ENCODE assay signal across 3 cellular contexts in genomic region chr1:980137-980571, GRCh38.
TF ChIP-seq lines count a peak whose summit lies in the region.

No MANE protein-coding gene starts in this region.

TF ChIP-seq in SK-N-SH treated with all-trans-retinoic acid at 6 μM for 48 hours, 23 proteins besides CTCF, POLR2A, EP300 and RAD21 (continues in another document):
- TF ChIP-seq OSR1 (CRISPR knock-in tag; IDR thresholded peaks at IDR 0.05) (no peak), ISL1 (CRISPR knock-in tag; IDR thresholded peaks at IDR 0.05) (no peak), BACH2 (CRISPR knock-in tag; IDR thresholded peaks at IDR 0.05; ENCODE audit: borderline replicate concordance) (no peak), PPARA (CRISPR knock-in tag; IDR thresholded peaks at IDR 0.05; ENCODE audit: borderline replicate concordance) (no peak), TOX (CRISPR knock-in tag; IDR thresholded peaks at IDR 0.05; ENCODE audit: borderline replicate concordance) (no peak), ZC3H10 (CRISPR knock-in tag; IDR thresholded peaks at IDR 0.05) (no peak), ZNF8 (CRISPR knock-in tag; IDR thresholded peaks at IDR 0.05) (no peak), RARB (CRISPR knock-in tag; IDR thresholded peaks at IDR 0.05) (no peak), TSHZ2 (CRISPR knock-in tag; IDR thresholded peaks at IDR 0.05) (no peak)
- TF ChIP-seq, protein P1, sequence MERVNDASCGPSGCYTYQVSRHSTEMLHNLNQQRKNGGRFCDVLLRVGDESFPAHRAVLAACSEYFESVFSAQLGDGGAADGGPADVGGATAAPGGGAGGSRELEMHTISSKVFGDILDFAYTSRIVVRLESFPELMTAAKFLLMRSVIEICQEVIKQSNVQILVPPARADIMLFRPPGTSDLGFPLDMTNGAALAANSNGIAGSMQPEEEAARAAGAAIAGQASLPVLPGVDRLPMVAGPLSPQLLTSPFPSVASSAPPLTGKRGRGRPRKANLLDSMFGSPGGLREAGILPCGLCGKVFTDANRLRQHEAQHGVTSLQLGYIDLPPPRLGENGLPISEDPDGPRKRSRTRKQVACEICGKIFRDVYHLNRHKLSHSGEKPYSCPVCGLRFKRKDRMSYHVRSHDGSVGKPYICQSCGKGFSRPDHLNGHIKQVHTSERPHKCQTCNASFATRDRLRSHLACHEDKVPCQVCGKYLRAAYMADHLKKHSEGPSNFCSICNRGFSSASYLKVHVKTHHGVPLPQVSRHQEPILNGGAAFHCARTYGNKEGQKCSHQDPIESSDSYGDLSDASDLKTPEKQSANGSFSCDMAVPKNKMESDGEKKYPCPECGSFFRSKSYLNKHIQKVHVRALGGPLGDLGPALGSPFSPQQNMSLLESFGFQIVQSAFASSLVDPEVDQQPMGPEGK (CRISPR knock-in tag; IDR thresholded peaks at IDR 0.05; ENCODE audit: borderline replicate concordance): no peak
- TF ChIP-seq, protein P2, sequence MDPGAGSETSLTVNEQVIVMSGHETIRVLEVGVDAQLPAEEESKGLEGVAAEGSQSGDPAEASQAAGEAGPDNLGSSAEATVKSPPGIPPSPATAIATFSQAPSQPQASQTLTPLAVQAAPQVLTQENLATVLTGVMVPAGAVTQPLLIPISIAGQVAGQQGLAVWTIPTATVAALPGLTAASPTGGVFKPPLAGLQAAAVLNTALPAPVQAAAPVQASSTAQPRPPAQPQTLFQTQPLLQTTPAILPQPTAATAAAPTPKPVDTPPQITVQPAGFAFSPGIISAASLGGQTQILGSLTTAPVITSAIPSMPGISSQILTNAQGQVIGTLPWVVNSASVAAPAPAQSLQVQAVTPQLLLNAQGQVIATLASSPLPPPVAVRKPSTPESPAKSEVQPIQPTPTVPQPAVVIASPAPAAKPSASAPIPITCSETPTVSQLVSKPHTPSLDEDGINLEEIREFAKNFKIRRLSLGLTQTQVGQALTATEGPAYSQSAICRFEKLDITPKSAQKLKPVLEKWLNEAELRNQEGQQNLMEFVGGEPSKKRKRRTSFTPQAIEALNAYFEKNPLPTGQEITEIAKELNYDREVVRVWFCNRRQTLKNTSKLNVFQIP (CRISPR knock-in tag; IDR thresholded peaks at IDR 0.05; ENCODE audit: borderline replicate concordance, low read depth): no peak

TF ChIP-seq in SK-N-SH, 30 proteins besides CTCF, POLR2A, EP300 and RAD21:
- TF ChIP-seq FOXM1 (IDR thresholded peaks at IDR 0.05; ENCODE audit: low read depth) (no peak), REST (IDR thresholded peaks at IDR 0.05; ENCODE audit: low read depth, low read length) (no peak), RFX5 (IDR thresholded peaks at IDR 0.05; ENCODE audit: low read length) (no peak), TAF1 (IDR thresholded peaks at IDR 0.05; ENCODE audit: borderline replicate concordance, low read depth, low read length) (no peak), RCOR1 (IDR thresholded peaks at IDR 0.05; ENCODE audit: low read length) (no peak), RXRA (IDR thresholded peaks at IDR 0.05; ENCODE audit: borderline replicate concordance, low read depth) (no peak), MEF2A (IDR thresholded peaks at IDR 0.05; ENCODE audit: borderline replicate concordance, low read depth) (no peak), GATA2 (CRISPR knock-in tag; IDR thresholded peaks at IDR 0.05) (no peak), IRF3 (IDR thresholded peaks at IDR 0.05; ENCODE audit: low read depth, low read length) (no peak), JUND (IDR thresholded peaks at IDR 0.05) (no peak), TCF12 (IDR thresholded peaks at IDR 0.05) (no peak), POLR2AphosphoS5 (IDR thresholded peaks at IDR 0.05; ENCODE audit: low read depth, low read length) (no peak), ELF1 (IDR thresholded peaks at IDR 0.05) (no peak), SIN3A (IDR thresholded peaks at IDR 0.05; ENCODE audit: borderline replicate concordance, low read depth, low read length) (no peak), YY1 (IDR thresholded peaks at IDR 0.05; ENCODE audit: low read depth) (no peak), TEAD4 (IDR thresholded peaks at IDR 0.05; ENCODE audit: borderline replicate concordance, insufficient read depth) (no peak)
- TF ChIP-seq, protein P3, sequence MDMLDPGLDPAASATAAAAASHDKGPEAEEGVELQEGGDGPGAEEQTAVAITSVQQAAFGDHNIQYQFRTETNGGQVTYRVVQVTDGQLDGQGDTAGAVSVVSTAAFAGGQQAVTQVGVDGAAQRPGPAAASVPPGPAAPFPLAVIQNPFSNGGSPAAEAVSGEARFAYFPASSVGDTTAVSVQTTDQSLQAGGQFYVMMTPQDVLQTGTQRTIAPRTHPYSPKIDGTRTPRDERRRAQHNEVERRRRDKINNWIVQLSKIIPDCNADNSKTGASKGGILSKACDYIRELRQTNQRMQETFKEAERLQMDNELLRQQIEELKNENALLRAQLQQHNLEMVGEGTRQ (IDR thresholded peaks at IDR 0.05; ENCODE audit: borderline replicate concordance, low read depth, low read length): no peak
- TF ChIP-seq, protein P4, sequence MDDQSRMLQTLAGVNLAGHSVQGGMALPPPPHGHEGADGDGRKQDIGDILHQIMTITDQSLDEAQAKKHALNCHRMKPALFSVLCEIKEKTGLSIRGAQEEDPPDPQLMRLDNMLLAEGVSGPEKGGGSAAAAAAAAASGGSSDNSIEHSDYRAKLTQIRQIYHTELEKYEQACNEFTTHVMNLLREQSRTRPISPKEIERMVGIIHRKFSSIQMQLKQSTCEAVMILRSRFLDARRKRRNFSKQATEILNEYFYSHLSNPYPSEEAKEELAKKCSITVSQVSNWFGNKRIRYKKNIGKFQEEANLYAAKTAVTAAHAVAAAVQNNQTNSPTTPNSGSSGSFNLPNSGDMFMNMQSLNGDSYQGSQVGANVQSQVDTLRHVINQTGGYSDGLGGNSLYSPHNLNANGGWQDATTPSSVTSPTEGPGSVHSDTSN (IDR thresholded peaks at IDR 0.05): no peak
- TF ChIP-seq, protein P5, sequence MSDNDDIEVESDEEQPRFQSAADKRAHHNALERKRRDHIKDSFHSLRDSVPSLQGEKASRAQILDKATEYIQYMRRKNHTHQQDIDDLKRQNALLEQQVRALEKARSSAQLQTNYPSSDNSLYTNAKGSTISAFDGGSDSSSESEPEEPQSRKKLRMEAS (IDR thresholded peaks at IDR 0.05; ENCODE audit: low read depth): no peak

TF ChIP-seq in K562, 482 proteins besides CTCF, POLR2A, EP300 and RAD21:
- TF ChIP-seq CCAR2 (IDR thresholded peaks at IDR 0.05; ENCODE audit: low read depth, low read length) (no peak), CHCHD3 (CRISPR knock-in tag; IDR thresholded peaks at IDR 0.05) (no peak), XRCC3 (IDR thresholded peaks at IDR 0.05) (no peak), ARID4B (CRISPR knock-in tag; IDR thresholded peaks at IDR 0.05) (0 out of 2 replicates have a peak, but pooled peaks have one; percentile 4), PCBP1 (IDR thresholded peaks at IDR 0.05; ENCODE audit: low read depth, low read length, poor library complexity, severe bottlenecking) (peak; percentile 10)
